8 cellular contexts compared by ENCODE assay signal in genomic region chr3:71130516-71131384, GRCh38.
DNase-seq lines count a peak whose midpoint lies in the region; ATAC-seq and TF ChIP-seq lines count a peak whose summit lies in the region.

No MANE protein-coding gene starts in this region.

- peak overlapping the region; percentile 88 for H3K4me3 Mint-ChIP-seq in activated B cell treated with CpG ODN at 0.5 μM for 24 hours
- H3K4me3 Mint-ChIP-seq in central memory CD8-positive, alpha-beta T cell: peak overlapping the region; percentile 100

- H3K36me3 Mint-ChIP-seq in activated B cell treated with CpG ODN at 0.5 μM for 24 hours (ENCODE audit: low read depth): peaks cover 43% of the 10 kb centered on the region
- peaks cover 19% of the 10 kb centered on the region for H3K36me3 Mint-ChIP-seq in central memory CD8-positive, alpha-beta T cell (ENCODE audit: insufficient read depth)

- peak; percentile 78 for ATAC-seq in GM21447 (IDR thresholded peaks at IDR 0.05; ENCODE audit: unreplicated experiment)
- ATAC-seq in activated B cell treated with CpG ODN at 0.5 μM for 24 hours (ENCODE audit: low read depth): peak; percentile 69
- peak; percentile 83 for ATAC-seq in central memory CD8-positive, alpha-beta T cell (replicated peaks; ENCODE audit: extremely low read depth, poor library complexity, severe bottlenecking)

- intact Hi-C loops in activated B cell treated with CpG ODN at 0.5 μM for 24 hours (cut with micrococcal nuclease): loop anchor here (1.0 to 5.0 kb wide), 8 partner anchors 12 to 456 kb away; no protein-coding TSS in a partner anchor

- peak overlapping the region; percentile 93 for H3K27ac Mint-ChIP-seq in activated B cell treated with CpG ODN at 0.5 μM for 24 hours
- H3K27ac Mint-ChIP-seq in central memory CD8-positive, alpha-beta T cell (ENCODE audit: low read depth): peak overlapping the region; percentile 99

- DNase-seq in C1 segment of cervical spinal cord (lab: John Stamatoyannopoulos, UW): peak in 9 of 14 donors; percentile 9 to 47 (median 32)
- peak; percentile 85 for DNase-seq in M059J (ENCODE audit: low read depth)
- no peak for DNase-seq in activated B cell treated with CpG ODN at 0.5 μM for 24 hours
- DNase-seq in central memory CD8-positive, alpha-beta T cell (ENCODE audit: low spot score in 2 of 2): peak; percentile 42 to 65
- peak; percentile 73 for DNase-seq in kidney glomerular epithelial cell (lab: John Stamatoyannopoulos, UW)
- peak; percentile 30 to 61 for DNase-seq in stimulated activated CD4-positive, alpha-beta T cell treated with anti-CD3 and anti-CD28 coated beads, Interleukin-1b, Interleukin-23, amount 100 ng/mL, for 4 hours (ENCODE audit: low read depth in 2 of 2)
- DNase-seq in SK-N-DZ (ENCODE audit: low spot score): no peak

- POLR2A ChIA-PET in activated B cell treated with CpG ODN at 0.5 μM for 24 hours (lab: Charles Lee): interaction anchor here (0.6 to 11.5 kb wide), 42 partner anchors 7 to 1317 kb away, joined by 3 to 339 read pairs (median 6); partner anchors contain the start of gene FOXP1

- no peak for TF ChIP-seq CTCF in activated B cell treated with CpG ODN at 0.5 μM for 24 hours (IDR thresholded peaks at IDR 0.05)

- no peaks in the 10 kb centered on the region for H3K27me3 Mint-ChIP-seq in activated B cell treated with CpG ODN at 0.5 μM for 24 hours
- no peaks in the 10 kb centered on the region for H3K27me3 Mint-ChIP-seq in central memory CD8-positive, alpha-beta T cell

- CTCF ChIA-PET in activated B cell treated with CpG ODN at 0.5 μM for 24 hours (lab: Charles Lee): interaction anchor here (0.7 to 1.1 kb wide), 6 partner anchors 13 to 96 kb away, joined by 3 to 7 read pairs (median 4); no protein-coding TSS in a partner anchor

- no peaks in the 10 kb centered on the region for H3K9me3 Mint-ChIP-seq in activated B cell treated with CpG ODN at 0.5 μM for 24 hours
- no peaks in the 10 kb centered on the region for H3K9me3 Mint-ChIP-seq in central memory CD8-positive, alpha-beta T cell

- H3K4me1 Mint-ChIP-seq in activated B cell treated with CpG ODN at 0.5 μM for 24 hours: peaks cover 79% of the 10 kb centered on the region
- H3K4me1 Mint-ChIP-seq in central memory CD8-positive, alpha-beta T cell: peaks cover 50% of the 10 kb centered on the region

Comparison
In these comparisons a context has a peak if more than half of its experiments do, and no peak if none do; other contexts are left out.
1. DNase-seq: peak in C1 segment of cervical spinal cord (9 of 14), M059J (single experiment), central memory CD8-positive, alpha-beta T cell (2 of 2), kidney glomerular epithelial cell (single experiment) and stimulated activated CD4-positive, alpha-beta T cell treated with anti-CD3 and anti-CD28 coated beads, Interleukin-1b, Interleukin-23, amount 100 ng/mL, for 4 hours (2 of 2); none in activated B cell treated with CpG ODN at 0.5 μM for 24 hours (single experiment) and SK-N-DZ (single experiment).
2. Peak in every context shown above with its lines, with median percentiles within 50 percentile points of each other: ATAC-seq.